In genomic region chr5:133531178-133531577, GRCh38 we compare ENCODE assay signal across 17 cellular contexts.
DNase-seq lines count a peak whose midpoint lies in the region; ATAC-seq and TF ChIP-seq lines count a peak whose summit lies in the region.
"Had no signal": no experiment of that assay in that cellular context is flagged by ENCODE, and none has a peak within 500 bp of the region (broad histone marks: within the 10 kb centered on the region; RNA-seq: fewer than 3 reads in every experiment).

No MANE protein-coding gene starts in this region.

- H3K4me1 ChIP-seq in HAP-1 = no peaks in the 10 kb centered on the region
- H3K4me1 ChIP-seq: gastroesophageal sphincter had no signal

- in situ Hi-C loops in GM13976 (cut with MboI; ENCODE audit: low sequenced_read_pairs, unreplicated experiment) (no loop called here), HAP-1 (cut with MboI; ENCODE audit: low sequenced_read_pairs) (no loop called here)

- H3K27me3 Mint-ChIP-seq in mesothelial cell of epicardium (ENCODE audit: low read depth) (peaks cover 3% of the 10 kb centered on the region), T-helper 17 cell (peaks cover 20% of the 10 kb centered on the region)

- H3K27ac Mint-ChIP-seq in mesothelial cell of epicardium (peak overlapping the region; percentile 66), T-helper 17 cell (no peak overlapping the region)
- H3K27ac Mint-ChIP-seq: immature natural killer cell had no signal

- H3K27me3 ChIP-seq in HAP-1 (ENCODE audit: low read depth) = no peaks in the 10 kb centered on the region
- H3K27me3 ChIP-seq: gastroesophageal sphincter had no signal

- no peaks in the 10 kb centered on the region for H3K36me3 ChIP-seq in HAP-1 (replicated peaks)
- H3K36me3 ChIP-seq: gastroesophageal sphincter, neutrophil had no signal

- DNase-seq in GM13976 (ENCODE audit: low spot score) (peak; percentile 55), mesothelial cell of epicardium (ENCODE audit: low spot score in 2 of 2, unreplicated experiment in 2 of 2) (no peak), AG08395 (ENCODE audit: low spot score) (no peak), HAP-1 (ENCODE audit: low spot score in 2 of 2) (no peak), AML-193 (lab: John Stamatoyannopoulos, UW) (no peak), T-helper 17 cell (no peak)
- DNase-seq: activated CD4-positive, CD25-positive, alpha-beta regulatory T cell; cerebellar nuclear complex; immature natural killer cell; NCI-H2107; NCI-H774; RPMI8226 had no signal

- peak; percentile 61 for ATAC-seq in GM19395 (IDR thresholded peaks at IDR 0.05; ENCODE audit: unreplicated experiment)
- ATAC-seq in HG03066 (IDR thresholded peaks at IDR 0.05; ENCODE audit: low read depth, unreplicated experiment) = peak; percentile 83
- no peak for ATAC-seq in T-helper 17 cell

- H3K4me3 Mint-ChIP-seq in mesothelial cell of epicardium (no peak overlapping the region), T-helper 17 cell (no peak overlapping the region)
- H3K4me3 Mint-ChIP-seq: immature natural killer cell had no signal

- TF ChIP-seq CTCF in GM13976 (IDR thresholded peaks at IDR 0.05; ENCODE audit: borderline replicate concordance, control extremely low read depth, extremely low read depth, insufficient read depth, missing control alignments) (no peak), mesothelial cell of epicardium (IDR thresholded peaks at IDR 0.05; ENCODE audit: unreplicated experiment) (no peak)

- peaks cover 42% of the 10 kb centered on the region for H3K4me1 Mint-ChIP-seq in mesothelial cell of epicardium
- H3K4me1 Mint-ChIP-seq in T-helper 17 cell = no peaks in the 10 kb centered on the region
- H3K4me1 Mint-ChIP-seq: immature natural killer cell had no signal

- no peaks in the 10 kb centered on the region for H3K9me3 ChIP-seq in HAP-1
- no peaks in the 10 kb centered on the region for H3K9me3 ChIP-seq in T-helper 17 cell (ENCODE audit: control insufficient read depth, low read length, poor library complexity, severe bottlenecking)
- H3K9me3 ChIP-seq: gastroesophageal sphincter, neutrophil had no signal

- no peaks in the 10 kb centered on the region for H3K9me3 Mint-ChIP-seq in mesothelial cell of epicardium
- H3K9me3 Mint-ChIP-seq: immature natural killer cell had no signal

- H3K4me3 ChIP-seq in HAP-1 = no peak overlapping the region
- H3K4me3 ChIP-seq: gastroesophageal sphincter, skin epidermis had no signal

- H3K36me3 Mint-ChIP-seq in mesothelial cell of epicardium = no peaks in the 10 kb centered on the region
- H3K36me3 Mint-ChIP-seq in T-helper 17 cell (ENCODE audit: low read depth) = no peaks in the 10 kb centered on the region
- H3K36me3 Mint-ChIP-seq: immature natural killer cell had no signal
